Comparison of ENCODE assay signal across 26 cellular contexts in genomic region chr6:63456734-63457133, GRCh38.
"Had no signal": no experiment of that assay in that cellular context is flagged by ENCODE, and none has a peak within 500 bp of the region (broad histone marks: within the 10 kb centered on the region; RNA-seq: fewer than 3 reads in every experiment).

No MANE protein-coding gene starts in this region.

- ATAC-seq: activated T-helper 17 cell treated with anti-CD3 and anti-CD28 coated beads, Interleukin-2, amount 50 U/mL, for 72 hours had no signal

- H3K27ac ChIP-seq: brain microvascular endothelial cell, cardiac muscle cell, Peyer's patch, RWPE1, SJSA1 had no signal

- H3K27ac Mint-ChIP-seq: activated B cell treated with CpG ODN at 0.5 μM for 24 hours; activated CD4-positive, alpha-beta memory T cell treated with anti-CD3 and anti-CD28 coated beads, Interleukin-2, amount 10 ng/mL, durations not matched to agents 7 days and 5 days; activated CD4-positive, alpha-beta T cell treated with anti-CD3 and anti-CD28 coated beads, Interleukin-2, amount 10 ng/mL, durations not matched to agents 7 days and 5 days; activated naive CD4-positive, alpha-beta T cell treated with anti-CD3 and anti-CD28 coated beads for 36 hours; activated naive CD8-positive, alpha-beta T cell; activated T-helper 17 cell treated with anti-CD3 and anti-CD28 coated beads, Interleukin-2, amount 50 U/mL, for 72 hours; T-helper 1 cell treated with Interleukin-12 subunit alpha and Interleukin-12 subunit beta and Interleukin-4 antibody, amounts not matched to agents 30 μg/mL and 1 μg/mL, for 36 hours had no signal

- H3K4me3 ChIP-seq: cardiac muscle cell, Peyer's patch, SJSA1 had no signal

- H3K4me3 Mint-ChIP-seq: activated B cell treated with CpG ODN at 0.5 μM for 24 hours; activated CD4-positive, alpha-beta memory T cell treated with anti-CD3 and anti-CD28 coated beads, Interleukin-2, amount 10 ng/mL, durations not matched to agents 7 days and 5 days; activated CD4-positive, alpha-beta T cell treated with anti-CD3 and anti-CD28 coated beads, Interleukin-2, amount 10 ng/mL, durations not matched to agents 7 days and 5 days; activated naive CD4-positive, alpha-beta T cell treated with anti-CD3 and anti-CD28 coated beads for 36 hours; activated naive CD8-positive, alpha-beta T cell; activated T-helper 17 cell treated with anti-CD3 and anti-CD28 coated beads, Interleukin-2, amount 50 U/mL, for 72 hours; T-helper 1 cell treated with Interleukin-12 subunit alpha and Interleukin-12 subunit beta and Interleukin-4 antibody, amounts not matched to agents 30 μg/mL and 1 μg/mL, for 36 hours had no signal

- H3K9me3 ChIP-seq: Peyer's patch, SJSA1 had no signal

- H3K9me3 Mint-ChIP-seq: activated B cell treated with CpG ODN at 0.5 μM for 24 hours; activated CD4-positive, alpha-beta memory T cell treated with anti-CD3 and anti-CD28 coated beads, Interleukin-2, amount 10 ng/mL, durations not matched to agents 7 days and 5 days; activated CD4-positive, alpha-beta T cell treated with anti-CD3 and anti-CD28 coated beads, Interleukin-2, amount 10 ng/mL, durations not matched to agents 7 days and 5 days; activated naive CD4-positive, alpha-beta T cell treated with anti-CD3 and anti-CD28 coated beads for 36 hours; activated T-helper 17 cell treated with anti-CD3 and anti-CD28 coated beads, Interleukin-2, amount 50 U/mL, for 72 hours; T-helper 1 cell treated with Interleukin-12 subunit alpha and Interleukin-12 subunit beta and Interleukin-4 antibody, amounts not matched to agents 30 μg/mL and 1 μg/mL, for 36 hours had no signal

- H3K36me3 ChIP-seq: brain microvascular endothelial cell, cardiac muscle cell, Peyer's patch, SJSA1 had no signal

- H3K4me1 ChIP-seq: Peyer's patch, SJSA1 had no signal

- H3K4me1 Mint-ChIP-seq: activated B cell treated with CpG ODN at 0.5 μM for 24 hours; activated CD4-positive, alpha-beta memory T cell treated with anti-CD3 and anti-CD28 coated beads, Interleukin-2, amount 10 ng/mL, durations not matched to agents 7 days and 5 days; activated CD4-positive, alpha-beta T cell treated with anti-CD3 and anti-CD28 coated beads, Interleukin-2, amount 10 ng/mL, durations not matched to agents 7 days and 5 days; activated T-helper 17 cell treated with anti-CD3 and anti-CD28 coated beads, Interleukin-2, amount 50 U/mL, for 72 hours had no signal

- H3K27me3 ChIP-seq: brain microvascular endothelial cell, cardiac muscle cell, Peyer's patch, SJSA1 had no signal

- H3K27me3 Mint-ChIP-seq: activated B cell treated with CpG ODN at 0.5 μM for 24 hours; activated T-helper 17 cell treated with anti-CD3 and anti-CD28 coated beads, Interleukin-2, amount 50 U/mL, for 72 hours had no signal

- DNase-seq: activated B cell treated with CpG ODN at 0.5 μM for 24 hours; activated CD4-positive, alpha-beta memory T cell treated with anti-CD3 and anti-CD28 coated beads, Interleukin-2, amount 10 ng/mL, durations not matched to agents 7 days and 5 days; activated CD4-positive, alpha-beta T cell treated with anti-CD3 and anti-CD28 coated beads, Interleukin-2, amount 10 ng/mL, durations not matched to agents 7 days and 5 days; activated gamma-delta T cell; activated naive CD4-positive, alpha-beta T cell treated with anti-CD3 and anti-CD28 coated beads for 36 hours; activated T-cell treated with anti-CD3 and anti-CD28 coated beads for 4 hours; activated T-cell treated with anti-CD3 and anti-CD28 coated beads, Interleukin-2, amount 50 U/mL, for 48 hours; amygdala; brain microvascular endothelial cell; cerebellar nuclear complex; Kasumi-1; NCI-H1105 treated with DMSO at 0.1 percent for 48 hours; NCI-H1436 treated with DMSO at 0.1 percent for 48 hours; NCI-H187; NCI-H2081; NCI-H446; NCI-H524; Peyer's patch; Right ventricle myocardium superior; T-helper 9 cell had no signal

- H3K36me3 Mint-ChIP-seq: activated naive CD8-positive, alpha-beta T cell had no signal
